In genomic region chr3:185052631-185053030, GRCh38 we compare ENCODE assay signal across 30 cellular contexts.
"Had no signal": no experiment of that assay in that cellular context is flagged by ENCODE, and none has a peak within 500 bp of the region (broad histone marks: within the 10 kb centered on the region; RNA-seq: fewer than 3 reads in every experiment).

No MANE protein-coding gene starts in this region.

- H3K27ac ChIP-seq: KMS-11, Peyer's patch, RWPE1, SJCRH30 had no signal

- H3K4me1 ChIP-seq: Peyer's patch, SJCRH30 had no signal

- H3K9me3 ChIP-seq: Peyer's patch, SJCRH30 had no signal

- H3K27me3 ChIP-seq: MG63, Peyer's patch, SJCRH30 had no signal

- H3K4me1 Mint-ChIP-seq: activated T-helper 17 cell treated with anti-CD3 and anti-CD28 coated beads, Interleukin-2, amount 50 U/mL, for 72 hours; brain; central memory CD8-positive, alpha-beta T cell had no signal

- H3K27me3 Mint-ChIP-seq: activated naive CD8-positive, alpha-beta T cell; activated T-helper 17 cell treated with anti-CD3 and anti-CD28 coated beads, Interleukin-2, amount 50 U/mL, for 72 hours; brain; central memory CD8-positive, alpha-beta T cell had no signal

- FAIRE-seq: astrocyte had no signal

- H3K27ac Mint-ChIP-seq: activated naive CD4-positive, alpha-beta T cell treated with anti-CD3 and anti-CD28 coated beads for 36 hours; activated naive CD8-positive, alpha-beta T cell; activated T-helper 17 cell treated with anti-CD3 and anti-CD28 coated beads, Interleukin-2, amount 50 U/mL, for 72 hours; brain; T-helper 1 cell treated with Interleukin-12 subunit alpha and Interleukin-12 subunit beta and Interleukin-4 antibody, amounts not matched to agents 30 μg/mL and 1 μg/mL, for 36 hours had no signal

- DNase-seq: activated CD4-positive, alpha-beta T cell treated with anti-CD3 and anti-CD28 coated beads for 48 hours; activated CD4-positive, alpha-beta T cell treated with anti-CD3 and anti-CD28 coated beads, Interleukin-2, amount 50 U/mL, for 4 hours; activated CD4-positive, CD25-positive, alpha-beta regulatory T cell treated with anti-CD3 and anti-CD28 coated beads, Interleukin-2, amount 50 U/mL, for 72 hours; activated CD8-positive, alpha-beta memory T cell treated with anti-CD3 and anti-CD28 coated beads for 24 hours; activated gamma-delta T cell; activated naive CD4-positive, alpha-beta T cell treated with anti-CD3 and anti-CD28 coated beads for 36 hours; activated T-cell treated with anti-CD3 and anti-CD28 coated beads for 4 hours; activated T-cell treated with anti-CD3 and anti-CD28 coated beads, Interleukin-2, amount 50 U/mL, for 48 hours; amygdala; MG63; NCI-H1105; NCI-H1436; NCI-H1694 treated with DMSO at 0.1 percent for 48 hours; NCI-H2029 treated with DMSO at 0.1 percent for 48 hours; NCI-H345; NCI-H510A; NCI-H526 treated with DMSO at 0.1 percent for 48 hours; NK-92 treated with Interleukin-12 subunit alpha and Interleukin-12 subunit beta, amount 100 ng/mL, for 24 hours; OCI-M1; Peyer's patch; Right ventricle myocardium superior; SJCRH30 had no signal

- H3K4me2 ChIP-seq: KMS-11 had no signal

- H3K4me3 Mint-ChIP-seq: activated naive CD4-positive, alpha-beta T cell treated with anti-CD3 and anti-CD28 coated beads for 36 hours; activated naive CD8-positive, alpha-beta T cell; activated T-helper 17 cell treated with anti-CD3 and anti-CD28 coated beads, Interleukin-2, amount 50 U/mL, for 72 hours; brain; central memory CD8-positive, alpha-beta T cell; T-helper 1 cell treated with Interleukin-12 subunit alpha and Interleukin-12 subunit beta and Interleukin-4 antibody, amounts not matched to agents 30 μg/mL and 1 μg/mL, for 36 hours had no signal

- H3K4me3 ChIP-seq: MG63, Peyer's patch, SJCRH30 had no signal

- ATAC-seq: activated T-helper 17 cell treated with anti-CD3 and anti-CD28 coated beads, Interleukin-2, amount 50 U/mL, for 72 hours had no signal

- H3K9ac ChIP-seq: KMS-11 had no signal
